ENCODE assay signal across 3 cellular contexts in genomic region chr16:24589997-24590396, GRCh38.
A peak's percentile ranks its signal among the peaks of the same experiment; 100 is the strongest.
TF ChIP-seq lines count a peak whose summit lies in the region.

No MANE protein-coding gene starts in this region.

TF ChIP-seq in IMR-90, 13 proteins besides CTCF, POLR2A, EP300 and RAD21:
- TF ChIP-seq ELK1 (IDR thresholded peaks at IDR 0.05; ENCODE audit: borderline replicate concordance, low read depth, low read length): no peak
- TF ChIP-seq MAFK (IDR thresholded peaks at IDR 0.05; ENCODE audit: low read depth, low read length): 0 out of 2 replicates have a peak, but pooled peaks have one; percentile 12
- no peak for TF ChIP-seq CHD1 (IDR thresholded peaks at IDR 0.05; ENCODE audit: low read depth, low read length)
- TF ChIP-seq MXI1 (IDR thresholded peaks at IDR 0.05; ENCODE audit: borderline replicate concordance, low read depth, low read length): no peak

TF ChIP-seq in K562, 482 proteins besides CTCF, POLR2A, EP300 and RAD21:
- TF ChIP-seq ZNF316 (IDR thresholded peaks at IDR 0.05): peak; percentile 63
- TF ChIP-seq, protein P1, sequence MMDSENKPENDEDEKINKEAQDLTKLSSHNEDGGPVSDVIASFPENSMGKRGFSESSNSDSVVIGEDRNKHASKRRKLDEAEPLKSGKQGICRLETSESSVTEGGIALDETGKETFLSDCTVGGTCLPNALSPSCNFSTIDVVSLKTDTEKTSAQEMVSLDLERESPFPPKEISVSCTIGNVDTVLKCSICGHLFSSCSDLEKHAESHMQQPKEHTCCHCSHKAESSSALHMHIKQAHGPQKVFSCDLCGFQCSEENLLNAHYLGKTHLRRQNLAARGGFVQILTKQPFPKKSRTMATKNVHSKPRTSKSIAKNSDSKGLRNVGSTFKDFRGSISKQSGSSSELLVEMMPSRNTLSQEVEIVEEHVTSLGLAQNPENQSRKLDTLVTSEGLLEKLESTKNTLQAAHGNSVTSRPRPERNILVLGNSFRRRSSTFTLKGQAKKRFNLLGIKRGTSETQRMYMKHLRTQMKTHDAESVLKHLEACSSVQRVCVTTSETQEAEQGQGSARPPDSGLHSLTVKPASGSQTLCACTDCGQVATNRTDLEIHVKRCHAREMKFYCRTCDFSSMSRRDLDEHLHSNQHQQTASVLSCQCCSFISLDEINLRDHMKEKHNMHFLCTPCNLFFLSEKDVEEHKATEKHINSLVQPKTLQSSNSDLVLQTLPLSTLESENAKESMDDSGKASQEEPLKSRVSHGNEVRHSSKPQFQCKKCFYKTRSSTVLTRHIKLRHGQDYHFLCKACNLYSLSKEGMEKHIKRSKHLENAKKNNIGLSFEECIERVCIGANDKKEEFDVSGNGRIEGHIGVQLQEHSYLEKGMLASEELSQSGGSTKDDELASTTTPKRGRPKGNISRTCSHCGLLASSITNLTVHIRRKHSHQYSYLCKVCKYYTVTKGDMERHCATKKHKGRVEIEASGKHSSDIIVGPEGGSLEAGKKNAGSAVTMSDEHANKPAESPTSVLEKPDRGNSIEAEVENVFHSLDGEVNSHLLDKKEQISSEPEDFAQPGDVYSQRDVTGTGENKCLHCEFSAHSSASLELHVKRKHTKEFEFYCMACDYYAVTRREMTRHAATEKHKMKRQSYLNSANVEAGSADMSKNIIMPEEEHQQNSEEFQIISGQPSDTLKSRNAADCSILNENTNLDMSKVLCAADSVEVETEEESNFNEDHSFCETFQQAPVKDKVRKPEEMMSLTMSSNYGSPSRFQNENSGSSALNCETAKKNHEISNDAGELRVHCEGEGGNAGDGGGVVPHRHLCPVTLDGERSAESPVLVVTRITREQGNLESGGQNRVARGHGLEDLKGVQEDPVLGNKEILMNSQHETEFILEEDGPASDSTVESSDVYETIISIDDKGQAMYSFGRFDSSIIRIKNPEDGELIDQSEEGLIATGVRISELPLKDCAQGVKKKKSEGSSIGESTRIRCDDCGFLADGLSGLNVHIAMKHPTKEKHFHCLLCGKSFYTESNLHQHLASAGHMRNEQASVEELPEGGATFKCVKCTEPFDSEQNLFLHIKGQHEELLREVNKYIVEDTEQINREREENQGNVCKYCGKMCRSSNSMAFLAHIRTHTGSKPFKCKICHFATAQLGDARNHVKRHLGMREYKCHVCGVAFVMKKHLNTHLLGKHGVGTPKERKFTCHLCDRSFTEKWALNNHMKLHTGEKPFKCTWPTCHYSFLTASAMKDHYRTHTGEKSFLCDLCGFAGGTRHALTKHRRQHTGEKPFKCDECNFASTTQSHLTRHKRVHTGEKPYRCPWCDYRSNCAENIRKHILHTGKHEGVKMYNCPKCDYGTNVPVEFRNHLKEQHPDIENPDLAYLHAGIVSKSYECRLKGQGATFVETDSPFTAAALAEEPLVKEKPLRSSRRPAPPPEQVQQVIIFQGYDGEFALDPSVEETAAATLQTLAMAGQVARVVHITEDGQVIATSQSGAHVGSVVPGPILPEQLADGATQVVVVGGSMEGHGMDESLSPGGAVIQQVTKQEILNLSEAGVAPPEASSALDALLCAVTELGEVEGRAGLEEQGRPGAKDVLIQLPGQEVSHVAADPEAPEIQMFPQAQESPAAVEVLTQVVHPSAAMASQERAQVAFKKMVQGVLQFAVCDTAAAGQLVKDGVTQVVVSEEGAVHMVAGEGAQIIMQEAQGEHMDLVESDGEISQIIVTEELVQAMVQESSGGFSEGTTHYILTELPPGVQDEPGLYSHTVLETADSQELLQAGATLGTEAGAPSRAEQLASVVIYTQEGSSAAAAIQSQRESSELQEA (IDR thresholded peaks at IDR 0.05; ENCODE audit: low read depth): no peak
- TF ChIP-seq C11orf30 (IDR thresholded peaks at IDR 0.05; ENCODE audit: low read depth): peak; percentile 21; the same call in 1 of the 2 replicates
- no peak for TF ChIP-seq ZNF561 (CRISPR knock-in tag; conservative IDR thresholded peaks at IDR 0.05)
- TF ChIP-seq MITF (IDR thresholded peaks at IDR 0.05): no peak
- no peak for TF ChIP-seq TARDBP (IDR thresholded peaks at IDR 0.05)

TF ChIP-seq in endothelial cell of umbilical vein, 7 proteins besides CTCF, POLR2A, EP300 and RAD21:
- TF ChIP-seq GATA2 (IDR thresholded peaks at IDR 0.05; ENCODE audit: insufficient read depth, insufficient read length, low read depth, low read length) (no peak), JUN (IDR thresholded peaks at IDR 0.05; ENCODE audit: borderline replicate concordance, insufficient read depth, insufficient read length, low read depth) (no peak), EZH2 (IDR thresholded peaks at IDR 0.05; ENCODE audit: borderline replicate concordance, low read depth, low read length, severe bottlenecking) (no peak), MYC (IDR thresholded peaks at IDR 0.05; ENCODE audit: low read depth, low read length) (no peak), FOS (IDR thresholded peaks at IDR 0.05; ENCODE audit: borderline replicate concordance, insufficient read depth, low read length) (no peak)
- TF ChIP-seq, protein P2, sequence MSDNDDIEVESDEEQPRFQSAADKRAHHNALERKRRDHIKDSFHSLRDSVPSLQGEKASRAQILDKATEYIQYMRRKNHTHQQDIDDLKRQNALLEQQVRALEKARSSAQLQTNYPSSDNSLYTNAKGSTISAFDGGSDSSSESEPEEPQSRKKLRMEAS (IDR thresholded peaks at IDR 0.05; ENCODE audit: insufficient read depth, insufficient read length): no peak
